Comparison of ENCODE assay signal across 1 cellular context in genomic region chr12:117792471-117792870, GRCh38.
TF ChIP-seq lines count a peak whose summit lies in the region.

No MANE protein-coding gene starts in this region.

TF ChIP-seq in SK-N-SH treated with all-trans-retinoic acid at 6 μM for 48 hours, 23 proteins besides CTCF, POLR2A, EP300 and RAD21 (continued from another document):
- TF ChIP-seq ZFP3 (CRISPR knock-in tag; IDR thresholded peaks at IDR 0.05) = no peak
- TF ChIP-seq CSDC2 (CRISPR knock-in tag; IDR thresholded peaks at IDR 0.05) = no peak
- no peak for TF ChIP-seq RARB (CRISPR knock-in tag; IDR thresholded peaks at IDR 0.05)
- TF ChIP-seq ARNTL (CRISPR knock-in tag; IDR thresholded peaks at IDR 0.05; ENCODE audit: borderline replicate concordance, low read depth) = no peak
- TF ChIP-seq POU6F1 (CRISPR knock-in tag; IDR thresholded peaks at IDR 0.05; ENCODE audit: borderline replicate concordance, low read depth) = no peak
TF ChIP-seq in SK-N-SH treated with all-trans-retinoic acid at 6 μM for 48 hours: peak in this region for 0.
